1 cellular context compared by ENCODE assay signal in the genomic region with DNA sequence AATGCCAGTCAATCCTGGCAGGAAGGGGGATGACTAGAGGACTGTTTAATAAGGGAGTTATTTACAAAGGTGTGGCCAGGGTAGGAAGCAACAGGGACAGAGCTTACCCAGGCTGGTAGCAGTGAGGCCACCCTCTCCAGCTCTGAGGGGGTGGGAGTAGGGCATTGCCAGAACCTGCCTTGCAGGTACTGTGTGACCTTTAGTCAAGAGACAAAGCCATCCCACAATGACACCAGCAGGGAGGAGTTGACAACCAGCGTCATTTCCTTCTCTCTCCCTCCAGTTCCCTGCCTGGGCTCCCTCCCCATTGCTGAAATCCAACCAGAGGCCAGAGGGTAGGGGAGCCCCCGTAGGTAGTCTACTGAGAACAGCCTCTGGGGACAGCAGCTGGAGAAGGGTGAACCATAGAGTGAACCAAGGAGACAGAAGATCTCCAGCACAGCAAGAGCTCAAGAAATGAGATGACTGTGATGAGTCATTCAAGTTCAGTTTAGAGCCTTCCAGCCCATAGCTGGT.
TF ChIP-seq lines count a peak whose summit lies in the region.

No MANE protein-coding gene starts in this region.

TF ChIP-seq in H1, 55 proteins besides CTCF, POLR2A, EP300 and RAD21 (continued from another document):
- no peak for TF ChIP-seq HDAC2 (IDR thresholded peaks at IDR 0.05; ENCODE audit: borderline replicate concordance in 1 of 2, low read depth in 2 of 2, low read length in 2 of 2)
- TF ChIP-seq SP1 (IDR thresholded peaks at IDR 0.05; ENCODE audit: low read depth, low read length), result no peak
- TF ChIP-seq TAF7 (optimal IDR thresholded peaks at IDR 0.05; ENCODE audit: borderline replicate concordance, low read depth, low read length), result no peak
- TF ChIP-seq SP2 (IDR thresholded peaks at IDR 0.05; ENCODE audit: low read length), result no peak
- TF ChIP-seq ASH2L (IDR thresholded peaks at IDR 0.05; ENCODE audit: low read length), result no peak
- no peak for TF ChIP-seq TCF12 (IDR thresholded peaks at IDR 0.05; ENCODE audit: low read depth, low read length)
TF ChIP-seq in H1: peak in this region for 0.
